ENCODE assay signal across 24 cellular contexts in genomic region chr2:134406311-134406710, GRCh38.
DNase-seq lines count a peak whose midpoint lies in the region; ATAC-seq, FAIRE-seq and TF ChIP-seq lines count a peak whose summit lies in the region.
"Had no signal": no experiment of that assay in that cellular context is flagged by ENCODE, and none has a peak within 500 bp of the region (broad histone marks: within the 10 kb centered on the region; RNA-seq: fewer than 3 reads in every experiment).

No MANE protein-coding gene starts in this region.

- H3K4me3 ChIP-seq in body of pancreas (no peak overlapping the region), lower leg skin (ENCODE audit: low read depth, poor library complexity, severe bottlenecking) (no peak overlapping the region)
- H3K4me3 ChIP-seq: dorsolateral prefrontal cortex, lower lobe of right lung, SJCRH30, thoracic aorta had no signal

- no peaks in the 10 kb centered on the region for H3K36me3 ChIP-seq in body of pancreas (replicated peaks in 1 of 2; ENCODE audit: insufficient read depth in 1 of 2, low read depth in 2 of 2)
- H3K36me3 ChIP-seq: thoracic aorta had no signal

- H3K4me3 Mint-ChIP-seq in activated T-cell treated with anti-CD3 and anti-CD28 coated beads, Interleukin-2, amount 50 U/mL, for 4 hours = no peak overlapping the region
- no peak overlapping the region for H3K4me3 Mint-ChIP-seq in activated T-cell treated with anti-CD3 and anti-CD28 coated beads, Interleukin-2, amount 50 U/mL, for 24 hours
- H3K4me3 Mint-ChIP-seq: activated naive CD8-positive, alpha-beta T cell treated with anti-CD3 and anti-CD28 coated beads, Interleukin-2, amount 50 U/mL, for 24 hours; activated T-helper 1 cell treated with anti-CD3 and anti-CD28 coated beads, Interleukin-12 subunit alpha, Interleukin-12 subunit beta, Interleukin-2, Interleukin-4 antibody, amounts not matched to agents 30 ng/mL and 10 ng/mL and 1 ng/mL, durations not matched to agents 14 hours and 24 hours and 36 hours; CD4-positive, CD25-positive, alpha-beta regulatory T cell; naive thymus-derived CD4-positive, alpha-beta T cell had no signal

- 91 to 92% methylated on average over 5 of the region's 5 CpGs for WGBS in body of pancreas, 2 donors
- WGBS in lower leg skin, 2 donors = 60 to 63% methylated on average over 5 of the region's 5 CpGs

- no peaks in the 10 kb centered on the region for H3K27me3 Mint-ChIP-seq in activated T-cell treated with anti-CD3 and anti-CD28 coated beads, Interleukin-2, amount 50 U/mL, for 4 hours (ENCODE audit: low read depth)
- no peaks in the 10 kb centered on the region for H3K27me3 Mint-ChIP-seq in activated T-cell treated with anti-CD3 and anti-CD28 coated beads, Interleukin-2, amount 50 U/mL, for 24 hours
- H3K27me3 Mint-ChIP-seq: activated naive CD8-positive, alpha-beta T cell treated with anti-CD3 and anti-CD28 coated beads, Interleukin-2, amount 50 U/mL, for 24 hours; CD4-positive, CD25-positive, alpha-beta regulatory T cell; naive thymus-derived CD4-positive, alpha-beta T cell had no signal

- intact Hi-C loops in body of pancreas (cut with DNase I) (no loop called here), lower leg skin (cut with DNase I; ENCODE audit: low total_unique reads) (no loop called here)

- TF ChIP-seq CTCF in body of pancreas (IDR thresholded peaks at IDR 0.05) = no peak
- no peak for TF ChIP-seq CTCF in lower leg skin (IDR thresholded peaks at IDR 0.05)

- peak; percentile 8 for DNase-seq in activated T-cell treated with anti-CD3 and anti-CD28 coated beads, Interleukin-2, amount 50 U/mL, for 4 hours
- DNase-seq in activated T-cell treated with anti-CD3 and anti-CD28 coated beads, Interleukin-2, amount 50 U/mL, for 24 hours = no peak
- DNase-seq in body of pancreas = peak in 3 of 4 donors; percentile 9 to 60 (median 18)
- peak; percentile 67 to 86 for DNase-seq in lower leg skin (ENCODE audit: low spot score in 2 of 2)
- peak; percentile 30 for DNase-seq in urothelium cell line (ENCODE audit: low spot score)
- no peak for DNase-seq in midbrain (lab: John Stamatoyannopoulos, UW)
- DNase-seq in central memory CD4-positive, alpha-beta T cell = no peak
- DNase-seq: activated CD4-positive, CD25-positive, alpha-beta regulatory T cell; activated naive CD8-positive, alpha-beta T cell treated with anti-CD3 and anti-CD28 coated beads, Interleukin-2, amount 50 U/mL, for 24 hours; CD4-positive, CD25-positive, alpha-beta regulatory T cell; dorsolateral prefrontal cortex; erythroblast; GOT3; lower lobe of right lung; naive thymus-derived CD4-positive, alpha-beta T cell; NCI-H2029 treated with DMSO at 0.1 percent for 48 hours; NCI-H510A; SJCRH30; small intestine had no signal

- no peaks in the 10 kb centered on the region for H3K27me3 ChIP-seq in body of pancreas
- H3K27me3 ChIP-seq: dorsolateral prefrontal cortex, SJCRH30 had no signal

- peaks cover 20% of the 10 kb centered on the region for H3K36me3 Mint-ChIP-seq in activated T-cell treated with anti-CD3 and anti-CD28 coated beads, Interleukin-2, amount 50 U/mL, for 4 hours (ENCODE audit: insufficient read depth)
- peaks cover 55% of the 10 kb centered on the region for H3K36me3 Mint-ChIP-seq in activated T-cell treated with anti-CD3 and anti-CD28 coated beads, Interleukin-2, amount 50 U/mL, for 24 hours (ENCODE audit: low read depth)

- TF ChIP-seq POLR2A in body of pancreas (IDR thresholded peaks at IDR 0.05) = no peak
- TF ChIP-seq POLR2A in lower leg skin (IDR thresholded peaks at IDR 0.05) = no peak

- peak; percentile 44 for FAIRE-seq in urothelium cell line (lab: Jason Lieb, UNC)
- FAIRE-seq: A204.1, GM18507, small intestine had no signal

- H3K9me3 ChIP-seq in body of pancreas = no peaks in the 10 kb centered on the region
- H3K9me3 ChIP-seq: lower lobe of right lung, SJCRH30, thoracic aorta had no signal

- peaks cover 47% of the 10 kb centered on the region for H3K4me1 Mint-ChIP-seq in activated T-cell treated with anti-CD3 and anti-CD28 coated beads, Interleukin-2, amount 50 U/mL, for 4 hours (ENCODE audit: low read depth)
- H3K4me1 Mint-ChIP-seq in activated T-cell treated with anti-CD3 and anti-CD28 coated beads, Interleukin-2, amount 50 U/mL, for 24 hours (ENCODE audit: low read depth) = peaks cover 51% of the 10 kb centered on the region

- peak in 1 of 2 donors; percentile 26 for ATAC-seq in activated T-cell treated with anti-CD3 and anti-CD28 coated beads, Interleukin-2, amount 50 U/mL, for 4 hours
- no peak for ATAC-seq in body of pancreas
- no peak for ATAC-seq in GM21825 (IDR thresholded peaks at IDR 0.05; ENCODE audit: unreplicated experiment)
- ATAC-seq: activated naive CD8-positive, alpha-beta T cell treated with anti-CD3 and anti-CD28 coated beads, Interleukin-2, amount 50 U/mL, for 24 hours; lower lobe of right lung; naive thymus-derived CD4-positive, alpha-beta T cell had no signal

- no peak overlapping the region for H3K27ac Mint-ChIP-seq in activated T-cell treated with anti-CD3 and anti-CD28 coated beads, Interleukin-2, amount 50 U/mL, for 24 hours
- H3K27ac Mint-ChIP-seq: activated naive CD8-positive, alpha-beta T cell treated with anti-CD3 and anti-CD28 coated beads, Interleukin-2, amount 50 U/mL, for 24 hours; activated T-helper 1 cell treated with anti-CD3 and anti-CD28 coated beads, Interleukin-12 subunit alpha, Interleukin-12 subunit beta, Interleukin-2, Interleukin-4 antibody, amounts not matched to agents 30 ng/mL and 10 ng/mL and 1 ng/mL, durations not matched to agents 14 hours and 24 hours and 36 hours had no signal

- peaks cover 24% of the 10 kb centered on the region for H3K4me1 ChIP-seq in body of pancreas

- no peaks in the 10 kb centered on the region for H3K9me3 Mint-ChIP-seq in activated T-cell treated with anti-CD3 and anti-CD28 coated beads, Interleukin-2, amount 50 U/mL, for 4 hours
- H3K9me3 Mint-ChIP-seq in activated T-cell treated with anti-CD3 and anti-CD28 coated beads, Interleukin-2, amount 50 U/mL, for 24 hours = no peaks in the 10 kb centered on the region
- H3K9me3 Mint-ChIP-seq: activated naive CD8-positive, alpha-beta T cell treated with anti-CD3 and anti-CD28 coated beads, Interleukin-2, amount 50 U/mL, for 24 hours; activated T-helper 1 cell treated with anti-CD3 and anti-CD28 coated beads, Interleukin-12 subunit alpha, Interleukin-12 subunit beta, Interleukin-2, Interleukin-4 antibody, amounts not matched to agents 30 ng/mL and 10 ng/mL and 1 ng/mL, durations not matched to agents 14 hours and 24 hours and 36 hours; CD4-positive, CD25-positive, alpha-beta regulatory T cell; naive thymus-derived CD4-positive, alpha-beta T cell had no signal

- no peak overlapping the region for H3K27ac ChIP-seq in body of pancreas
- H3K27ac ChIP-seq: lower lobe of right lung, SJCRH30, thoracic aorta had no signal

Comparison
In these comparisons a context has a peak if more than half of its experiments do, and no peak if none do; other contexts are left out.
1. DNase-seq: peak in activated T-cell treated with anti-CD3 and anti-CD28 coated beads, Interleukin-2, amount 50 U/mL, for 4 hours (single experiment), body of pancreas (3 of 4), lower leg skin (2 of 2) and urothelium cell line (single experiment); none in activated T-cell treated with anti-CD3 and anti-CD28 coated beads, Interleukin-2, amount 50 U/mL, for 24 hours (single experiment), midbrain (single experiment) and central memory CD4-positive, alpha-beta T cell (single experiment).